ENCODE assay signal across 20 cellular contexts in genomic region chr7:94031865-94032264, GRCh38.
"Had no signal": no experiment of that assay in that cellular context is flagged by ENCODE, and none has a peak within 500 bp of the region (broad histone marks: within the 10 kb centered on the region; RNA-seq: fewer than 3 reads in every experiment).

No MANE protein-coding gene starts in this region.

- H3K27ac Mint-ChIP-seq: activated naive CD8-positive, alpha-beta T cell treated with anti-CD3 and anti-CD28 coated beads for 36 hours; activated T-cell treated with anti-CD3 and anti-CD28 coated beads, Interleukin-2, amount 50 U/mL, for 24 hours; stimulated activated naive B cell treated with anti-CD40 and anti-IgM and Interleukin-4, amounts not matched to agents 10 μg/mL and 1 μg/mL and 100 μg/mL, for 72 hours; WTC11 had no signal

- H3K4me3 ChIP-seq: breast epithelium, coronary artery, heart right ventricle, right lobe of liver, testis, uterus had no signal

- FAIRE-seq: small intestine had no signal

- H3K36me3 Mint-ChIP-seq: activated naive CD8-positive, alpha-beta T cell treated with anti-CD3 and anti-CD28 coated beads for 36 hours; stimulated activated naive B cell treated with anti-CD40 and anti-IgM and Interleukin-4, amounts not matched to agents 10 μg/mL and 1 μg/mL and 100 μg/mL, for 72 hours; WTC11 had no signal

- H3K27me3 ChIP-seq: breast epithelium, heart right ventricle, right lobe of liver, testis, uterus had no signal

- ATAC-seq: heart right ventricle; left cardiac atrium; right lobe of liver; stimulated activated naive B cell treated with anti-CD40 and anti-IgM and Interleukin-4, amounts not matched to agents 10 μg/mL and 1 μg/mL and 100 μg/mL, for 72 hours; WTC11 had no signal

- H3K4me3 Mint-ChIP-seq: activated naive CD8-positive, alpha-beta T cell treated with anti-CD3 and anti-CD28 coated beads for 36 hours; activated T-cell treated with anti-CD3 and anti-CD28 coated beads, Interleukin-2, amount 50 U/mL, for 24 hours; stimulated activated naive B cell treated with anti-CD40 and anti-IgM and Interleukin-4, amounts not matched to agents 10 μg/mL and 1 μg/mL and 100 μg/mL, for 72 hours; WTC11 had no signal

- H3K27me3 Mint-ChIP-seq: stimulated activated naive B cell treated with anti-CD40 and anti-IgM and Interleukin-4, amounts not matched to agents 10 μg/mL and 1 μg/mL and 100 μg/mL, for 72 hours had no signal

- H3K9me3 Mint-ChIP-seq: activated naive CD8-positive, alpha-beta T cell treated with anti-CD3 and anti-CD28 coated beads for 36 hours; activated T-cell treated with anti-CD3 and anti-CD28 coated beads, Interleukin-2, amount 50 U/mL, for 24 hours; stimulated activated naive B cell treated with anti-CD40 and anti-IgM and Interleukin-4, amounts not matched to agents 10 μg/mL and 1 μg/mL and 100 μg/mL, for 72 hours had no signal

- DNase-seq: activated CD8-positive, alpha-beta memory T cell treated with anti-CD3 and anti-CD28 coated beads, Interleukin-2, amount 50 U/mL, for 4 hours; activated naive CD4-positive, alpha-beta T cell treated with Interleukin-2 at 50 U/mL for 16 hours; activated naive CD8-positive, alpha-beta T cell treated with anti-CD3 and anti-CD28 coated beads for 36 hours; activated T-cell treated with anti-CD3 and anti-CD28 coated beads, Interleukin-2, amount 50 U/mL, for 24 hours; heart right ventricle; islet precursor cell; left cardiac atrium; nucleus accumbens; right lobe of liver; small intestine; stimulated activated CD4-positive, alpha-beta T cell treated with anti-CD3 and anti-CD28 coated beads, Interleukin-2, amount 100 ng/mL, for 24 hours; stimulated activated naive B cell treated with anti-CD40 and anti-IgM and Interleukin-4, amounts not matched to agents 10 μg/mL and 1 μg/mL and 100 μg/mL, for 72 hours; T-helper 9 cell; testis; trophoblast cell; uterus had no signal

- H3K27ac ChIP-seq: breast epithelium, coronary artery, epithelial cell of prostate, heart right ventricle, right lobe of liver, testis, uterus had no signal

- H3K9me3 ChIP-seq: breast epithelium, heart right ventricle, right lobe of liver, testis, uterus had no signal

- H3K36me3 ChIP-seq: breast epithelium, heart right ventricle, right lobe of liver, uterus had no signal

- H3K4me1 ChIP-seq: breast epithelium, heart right ventricle, right lobe of liver, testis, uterus had no signal

- H3K4me1 Mint-ChIP-seq: activated naive CD8-positive, alpha-beta T cell treated with anti-CD3 and anti-CD28 coated beads for 36 hours had no signal
